ENCODE assay signal across 13 cellular contexts in the genomic region with DNA sequence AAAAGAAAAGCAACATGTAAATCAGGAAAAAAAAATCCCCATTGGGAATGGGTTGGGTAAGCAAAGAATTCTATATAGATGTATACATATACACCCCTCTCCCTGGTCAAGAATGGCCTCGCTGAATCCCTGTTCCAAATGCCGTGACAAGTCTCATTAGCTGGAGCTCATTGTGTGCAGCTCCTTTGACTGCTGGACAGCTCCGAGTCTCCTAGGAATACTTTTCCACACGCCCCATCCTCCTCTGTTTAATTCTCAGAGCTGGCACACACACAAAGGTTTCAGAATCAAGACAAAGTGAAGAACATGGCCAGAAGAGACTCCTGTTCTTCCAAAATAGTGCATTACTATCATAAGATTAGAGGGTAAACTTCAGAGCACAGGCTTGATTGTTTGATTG.
DNase-seq lines count a peak whose midpoint lies in the region; ATAC-seq and TF ChIP-seq lines count a peak whose summit lies in the region.
"Had no signal": no experiment of that assay in that cellular context is flagged by ENCODE, and none has a peak within 500 bp of the region (broad histone marks: within the 10 kb centered on the region; RNA-seq: fewer than 3 reads in every experiment).

No MANE protein-coding gene starts in this region.

- H3K27me3 ChIP-seq in effector memory CD4-positive, alpha-beta T cell (replicated peaks; ENCODE audit: control insufficient read depth, insufficient read depth, low read length, poor library complexity, severe bottlenecking): no peaks in the 10 kb centered on the region

- H3K9me3 ChIP-seq in effector memory CD4-positive, alpha-beta T cell (ENCODE audit: control insufficient read depth, low read length): no peaks in the 10 kb centered on the region

- no peak overlapping the region for H3K4me3 ChIP-seq in fibroblast of mammary gland (ENCODE audit: control insufficient read depth, low read depth, low read length)
- H3K4me3 ChIP-seq in effector memory CD4-positive, alpha-beta T cell (ENCODE audit: insufficient read depth, low read depth, low read length, poor library complexity, severe bottlenecking): no peak overlapping the region

- ATAC-seq in HG02571 (IDR thresholded peaks at IDR 0.05; ENCODE audit: unreplicated experiment) (no peak), GM21515 (IDR thresholded peaks at IDR 0.05; ENCODE audit: unreplicated experiment) (no peak)
- ATAC-seq: natural killer cell treated with Interleukin-12 subunit alpha and Interleukin-12 subunit beta and Interleukin-15 and Interleukin-18, amount 100 ng/mL, for 72 hours; stimulated activated effector memory CD8-positive, alpha-beta T cell treated with anti-CD3 and anti-CD28 coated beads, Interleukin-12 subunit alpha, Interleukin-12 subunit beta, amount 100 ng/mL, for 72 hours had no signal

- H3K36me3 ChIP-seq in effector memory CD4-positive, alpha-beta T cell (ENCODE audit: control insufficient read depth, insufficient read depth, low read length): no peaks in the 10 kb centered on the region

- DNase-seq in DMS53 (lab: John Stamatoyannopoulos, UW) (peak; percentile 70), DMS53 treated with DMSO at 0.1 percent for 48 hours (lab: John Stamatoyannopoulos, UW; ENCODE audit: unreplicated experiment) (no peak), RKO (ENCODE audit: low spot score) (peak; percentile 49), fibroblast of mammary gland (ENCODE audit: low read depth) (peak; percentile 33), renal cortical epithelial cell (ENCODE audit: low read depth) (peak; percentile 42)
- no peak for DNase-seq in effector memory CD4-positive, alpha-beta T cell
- DNase-seq: stimulated activated CD4-positive, alpha-beta T cell treated with anti-CD3 and anti-CD28 coated beads, Interleukin-15, amount 100 ng/mL, for 24 hours had no signal

- H3K4me1 ChIP-seq in effector memory CD4-positive, alpha-beta T cell (ENCODE audit: control insufficient read depth, insufficient read depth, low read length, poor library complexity, severe bottlenecking): no peaks in the 10 kb centered on the region

- TF ChIP-seq CTCF in fibroblast of mammary gland (conservative IDR thresholded peaks at IDR 0.05; ENCODE audit: control insufficient read depth, insufficient read depth, low read depth, low read length): no peak

- no peak overlapping the region for H3K27ac ChIP-seq in effector memory CD4-positive, alpha-beta T cell (ENCODE audit: insufficient read depth, low read length, poor library complexity, severe bottlenecking)
- H3K27ac ChIP-seq: 22Rv1, epithelial cell of prostate had no signal

Comparison
In these comparisons a context has a peak if more than half of its experiments do, and no peak if none do; other contexts are left out.
1. DNase-seq: peak in DMS53 (single experiment), RKO (single experiment), fibroblast of mammary gland (single experiment) and renal cortical epithelial cell (single experiment); none in DMS53 treated with DMSO at 0.1 percent for 48 hours (single experiment) and effector memory CD4-positive, alpha-beta T cell (0 of 3).